ENCODE assay signal across 8 cellular contexts in the genomic region with DNA sequence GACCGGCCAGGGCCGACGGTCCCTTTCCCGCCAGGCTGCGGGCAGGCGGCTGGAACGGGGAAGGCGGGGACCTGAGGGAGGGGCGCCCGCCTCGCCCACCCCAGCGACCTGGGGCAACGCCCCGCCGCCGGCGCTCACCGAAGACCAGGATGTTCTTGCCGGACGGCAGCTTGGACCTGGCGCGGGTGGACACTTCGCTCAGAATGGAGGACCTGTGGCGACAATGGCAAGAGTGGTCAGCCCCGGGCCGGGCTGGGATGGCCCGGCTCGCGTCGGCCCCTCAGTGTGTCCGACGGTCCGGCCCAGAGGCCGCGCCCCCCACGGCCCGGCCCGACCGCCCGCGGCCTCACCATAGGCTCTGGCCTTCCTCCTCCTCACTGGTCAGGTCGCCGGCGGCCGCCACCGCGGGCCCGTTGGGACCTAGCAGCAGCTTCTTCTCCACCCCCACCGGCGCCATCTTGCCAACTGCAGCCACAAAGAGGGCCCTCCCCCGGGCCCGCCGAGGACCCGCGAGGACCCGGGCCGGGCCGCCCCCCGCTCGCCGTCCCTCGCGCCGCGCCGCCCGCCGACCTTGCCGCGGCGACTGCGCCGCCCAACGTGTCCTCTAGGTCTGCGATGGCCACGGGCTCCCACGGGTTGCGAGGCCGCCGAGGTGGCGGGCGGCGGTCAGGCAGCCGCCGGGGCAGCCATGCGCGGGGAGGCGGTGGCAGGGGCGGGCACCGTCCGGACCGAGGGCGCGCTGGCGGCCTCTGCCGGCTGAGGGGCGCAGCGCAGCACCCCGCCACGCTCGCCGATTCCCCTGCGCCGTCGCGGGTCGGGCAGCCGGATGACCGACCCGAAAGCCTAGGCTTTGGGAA. TPM values are rescaled to one million over a fixed set of nuclear protein-coding genes. Genes with fewer than 3 reads are reported as not detected.
DNase-seq lines count a peak whose midpoint lies in the region; ATAC-seq and TF ChIP-seq lines count a peak whose summit lies in the region.

DYNC1LI2 (minus strand) TSS at position 475 of the 857 bp plus-strand sequence; CDS start at position 457, 18 bp downstream.

- ATAC-seq in GM18867 (IDR thresholded peaks at IDR 0.05; ENCODE audit: unreplicated experiment): peak; percentile 89
- ATAC-seq in HG03097 (IDR thresholded peaks at IDR 0.05; ENCODE audit: low FRiP score, unreplicated experiment): peak; percentile 85
- peak; percentile 97 for ATAC-seq in left lobe of liver

- TF ChIP-seq CTCF in AG09309 (IDR thresholded peaks at IDR 0.05; ENCODE audit: control insufficient read depth, insufficient read depth, low read depth, low read length, missing control alignments): peak; percentile 54

- DNase-seq in AG09309 (ENCODE audit: low read depth): no peak
- DNase-seq in NCI-H460 (ENCODE audit: extremely low read depth, low read depth): peak; percentile 71
- peak; percentile 79 for DNase-seq in activated CD4-positive, alpha-beta T cell treated with anti-CD3 and anti-CD28 coated beads, Interleukin-2, amount 50 U/mL, for 1 hour
- peak; percentile 52 for DNase-seq in dedifferentiated amniotic fluid mesenchymal stem cell (ENCODE audit: extremely low spot score)
- DNase-seq in left lobe of liver (ENCODE audit: low spot score): peak; percentile 77
- DNase-seq in stimulated activated CD4-positive, alpha-beta T cell treated with anti-CD3 and anti-CD28 coated beads, Interleukin-2, amount 100 ng/mL, for 4 hours (ENCODE audit: low read depth): peak; percentile 76

- peak within 1 kb of the TSS; percentile 81 for H3K4me3 ChIP-seq in AG09309 (ENCODE audit: control insufficient read depth, low read depth, low read length)

RNA-seq across cellular contexts. Expression of gene DYNC1LI2, which starts in this region (rescaled TPM):
- 104 and 132 TPM in 2 replicates for total RNA-seq in NCI-H460 (2014; rRNA removed; shearing (Covaris generic))
- polyA plus RNA-seq in NCI-H460 (2014; cell fraction: nucleus; rRNA removed): 272 and 274 TPM in 2 replicates
- 44.0 TPM for total RNA-seq in left lobe of liver
